1 cellular context compared by ENCODE assay signal in the genomic region with DNA sequence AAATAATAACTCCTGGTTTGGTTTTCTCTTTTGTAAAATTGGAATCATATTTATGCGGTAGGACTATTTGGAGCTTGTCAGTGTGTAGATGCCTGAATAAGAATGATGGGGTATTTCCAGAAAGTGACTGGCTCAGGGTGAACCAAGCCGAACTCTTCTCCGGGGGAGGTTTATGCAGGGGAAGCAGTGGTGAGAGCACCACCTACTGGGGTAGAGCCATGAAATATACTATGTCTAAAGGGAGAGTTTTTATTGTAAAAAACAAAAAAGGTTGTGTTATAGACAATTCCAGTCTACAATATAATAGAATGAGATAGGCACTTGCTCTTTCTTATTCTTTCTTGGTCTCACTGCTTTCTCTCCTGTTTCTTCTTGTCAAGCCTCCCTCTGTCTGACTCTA.
TF ChIP-seq lines count a peak whose summit lies in the region.

No MANE protein-coding gene starts in this region.

TF ChIP-seq in IMR-90, 13 proteins besides CTCF, POLR2A, EP300 and RAD21:
- TF ChIP-seq, protein P1, sequence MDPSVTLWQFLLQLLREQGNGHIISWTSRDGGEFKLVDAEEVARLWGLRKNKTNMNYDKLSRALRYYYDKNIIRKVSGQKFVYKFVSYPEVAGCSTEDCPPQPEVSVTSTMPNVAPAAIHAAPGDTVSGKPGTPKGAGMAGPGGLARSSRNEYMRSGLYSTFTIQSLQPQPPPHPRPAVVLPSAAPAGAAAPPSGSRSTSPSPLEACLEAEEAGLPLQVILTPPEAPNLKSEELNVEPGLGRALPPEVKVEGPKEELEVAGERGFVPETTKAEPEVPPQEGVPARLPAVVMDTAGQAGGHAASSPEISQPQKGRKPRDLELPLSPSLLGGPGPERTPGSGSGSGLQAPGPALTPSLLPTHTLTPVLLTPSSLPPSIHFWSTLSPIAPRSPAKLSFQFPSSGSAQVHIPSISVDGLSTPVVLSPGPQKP (IDR thresholded peaks at IDR 0.05; ENCODE audit: borderline replicate concordance, low read depth, low read length), result no peak
- TF ChIP-seq SMC3 (IDR thresholded peaks at IDR 0.05; ENCODE audit: low read depth, low read length), result 0 out of 2 replicates have a peak, but pooled peaks have one; percentile 13
- TF ChIP-seq RCOR1 (IDR thresholded peaks at IDR 0.05; ENCODE audit: insufficient replicate concordance, low read length), result no peak
- no peak for TF ChIP-seq MAZ (IDR thresholded peaks at IDR 0.05; ENCODE audit: borderline replicate concordance, low read depth, low read length)
- TF ChIP-seq, protein P2, sequence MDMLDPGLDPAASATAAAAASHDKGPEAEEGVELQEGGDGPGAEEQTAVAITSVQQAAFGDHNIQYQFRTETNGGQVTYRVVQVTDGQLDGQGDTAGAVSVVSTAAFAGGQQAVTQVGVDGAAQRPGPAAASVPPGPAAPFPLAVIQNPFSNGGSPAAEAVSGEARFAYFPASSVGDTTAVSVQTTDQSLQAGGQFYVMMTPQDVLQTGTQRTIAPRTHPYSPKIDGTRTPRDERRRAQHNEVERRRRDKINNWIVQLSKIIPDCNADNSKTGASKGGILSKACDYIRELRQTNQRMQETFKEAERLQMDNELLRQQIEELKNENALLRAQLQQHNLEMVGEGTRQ (IDR thresholded peaks at IDR 0.05; ENCODE audit: low read depth, low read length), result no peak
